ENCODE assay signal across 8 cellular contexts in genomic region chr2:38602136-38602731, GRCh38. TPM values are rescaled to one million over a fixed set of nuclear protein-coding genes. Genes with fewer than 3 reads are reported as not detected.
DNase-seq lines count a peak whose midpoint lies in the region; ATAC-seq and TF ChIP-seq lines count a peak whose summit lies in the region.

No MANE protein-coding gene starts in this region.

- in situ Hi-C loops in GM13976 (cut with MboI; ENCODE audit: low sequenced_read_pairs, unreplicated experiment) = loop anchor here (10.0 kb wide), 1 partner anchor 123 kb away; no protein-coding TSS in a partner anchor

- H3K9me3 Mint-ChIP-seq in activated naive CD4-positive, alpha-beta T cell treated with anti-CD3 and anti-CD28 coated beads, Interleukin-2, amount 50 U/mL, for 72 hours = no peaks in the 10 kb centered on the region

- DNase-seq in GM12864 (ENCODE audit: low read depth) = no peak
- peak; percentile 68 for DNase-seq in OCI-M1 (lab: John Stamatoyannopoulos, UW)
- peak; percentile 47 to 62 for DNase-seq in activated naive CD4-positive, alpha-beta T cell treated with anti-CD3 and anti-CD28 coated beads, Interleukin-2, amount 50 U/mL, for 72 hours (ENCODE audit: low spot score in 2 of 2)
- DNase-seq in cardiac septum (ENCODE audit: low spot score) = peak; percentile 78
- DNase-seq in posterior vena cava (ENCODE audit: low spot score) = peak; percentile 86
- DNase-seq in NCI-H446 (lab: John Stamatoyannopoulos, UW) = no peak
- DNase-seq in GM13976 (ENCODE audit: low spot score) = no peak

- TF ChIP-seq CTCF in GM12864 (IDR thresholded peaks at IDR 0.05; ENCODE audit: low read depth, low read length, missing control alignments) (no peak), GM13976 (IDR thresholded peaks at IDR 0.05; ENCODE audit: borderline replicate concordance, control extremely low read depth, extremely low read depth, insufficient read depth, missing control alignments) (no peak)

- H3K27ac Mint-ChIP-seq in activated naive CD4-positive, alpha-beta T cell treated with anti-CD3 and anti-CD28 coated beads, Interleukin-2, amount 50 U/mL, for 72 hours = peak overlapping the region; percentile 88 to 89

- H3K4me3 ChIP-seq in GM12864 (ENCODE audit: low read depth, low read length) = peak overlapping the region; percentile 93

- H3K36me3 Mint-ChIP-seq in activated naive CD4-positive, alpha-beta T cell treated with anti-CD3 and anti-CD28 coated beads, Interleukin-2, amount 50 U/mL, for 72 hours = peaks cover 0 to 11% of the 10 kb centered on the region in 2 donors

- ATAC-seq in HG02623 (IDR thresholded peaks at IDR 0.05; ENCODE audit: unreplicated experiment) = peak; percentile 11
- peak; percentile 2 to 3 for ATAC-seq in activated naive CD4-positive, alpha-beta T cell treated with anti-CD3 and anti-CD28 coated beads, Interleukin-2, amount 50 U/mL, for 72 hours

- intact Hi-C loops in cardiac septum (cut with DNase I) = loop anchor here (2.0 to 5.0 kb wide), 3 partner anchors 65 to 149 kb away; partner anchors contain the start of genes GALM and SRSF7
- intact Hi-C loops in posterior vena cava (cut with DNase I) = no loop called here

RNA-seq across cellular contexts. Expression of gene HNRNPLL, which starts 0.5 kb away (rescaled TPM):
- total RNA-seq in activated naive CD4-positive, alpha-beta T cell treated with anti-CD3 and anti-CD28 coated beads, Interleukin-2, amount 50 U/mL, for 72 hours = 10 to 100 TPM; 49.1 to 61.8 TPM
- total RNA-seq in cardiac septum (25.1 TPM), posterior vena cava (10 to 100 TPM; 54.6 to 55.6 TPM)

Comparison
In these comparisons a context has a peak if more than half of its experiments do, and no peak if none do; other contexts are left out.
1. DNase-seq: peak in OCI-M1 (single experiment), activated naive CD4-positive, alpha-beta T cell treated with anti-CD3 and anti-CD28 coated beads, Interleukin-2, amount 50 U/mL, for 72 hours (2 of 2), cardiac septum (single experiment) and posterior vena cava (single experiment); none in GM12864 (single experiment), NCI-H446 (0 of 2) and GM13976 (single experiment).